ENCODE assay signal across 15 cellular contexts in genomic region chr1:184215274-184215925, GRCh38.
DNase-seq lines count a peak whose midpoint lies in the region; ATAC-seq and TF ChIP-seq lines count a peak whose summit lies in the region.
"Had no signal": no experiment of that assay in that cellular context is flagged by ENCODE, and none has a peak within 500 bp of the region (broad histone marks: within the 10 kb centered on the region; RNA-seq: fewer than 3 reads in every experiment).

No MANE protein-coding gene starts in this region.

- H3K36me3 Mint-ChIP-seq in progenitor cell of endocrine pancreas (ENCODE audit: insufficient read depth): no peaks in the 10 kb centered on the region

- H3K27me3 Mint-ChIP-seq in progenitor cell of endocrine pancreas: peaks cover 41% of the 10 kb centered on the region

- H3K4me3 ChIP-seq in upper lobe of right lung: no peak overlapping the region
- H3K4me3 ChIP-seq: A549, GM23338 had no signal

- DNase-seq in NCI-H82 (lab: John Stamatoyannopoulos, UW) (peak; percentile 23), NCI-H82 treated with DMSO at 0.1 percent for 48 hours (lab: John Stamatoyannopoulos, UW; ENCODE audit: unreplicated experiment) (no peak), NCI-H748 treated with DMSO at 0.1 percent for 48 hours (lab: John Stamatoyannopoulos, UW) (peak; percentile 14), left kidney (ENCODE audit: low read depth, low spot score) (peak; percentile 35), upper lobe of right lung (no peak), COLO829 (ENCODE audit: low spot score) (no peak), progenitor cell of endocrine pancreas (ENCODE audit: low spot score, unreplicated experiment) (no peak)
- DNase-seq: GF-D8, NCI-H187 treated with DMSO at 0.1 percent for 48 hours, NCI-H526 treated with DMSO at 0.1 percent for 48 hours, SIG-M5, SW 1271 had no signal

- intact Hi-C loops in upper lobe of right lung (cut with DNase I): no loop called here

- H3K27ac ChIP-seq in upper lobe of right lung: no peak overlapping the region
- H3K27ac ChIP-seq: A549 had no signal

- H3K27ac Mint-ChIP-seq in progenitor cell of endocrine pancreas: no peak overlapping the region
- H3K27ac Mint-ChIP-seq: GM23338 had no signal

- no peaks in the 10 kb centered on the region for H3K9me3 Mint-ChIP-seq in progenitor cell of endocrine pancreas (ENCODE audit: low read depth)
- H3K9me3 Mint-ChIP-seq: GM23338 had no signal

- no peaks in the 10 kb centered on the region for H3K27me3 ChIP-seq in upper lobe of right lung

- no peaks in the 10 kb centered on the region for H3K36me3 ChIP-seq in upper lobe of right lung

- H3K9me3 ChIP-seq in upper lobe of right lung: no peaks in the 10 kb centered on the region
- H3K9me3 ChIP-seq: A549 had no signal

- peaks cover 11% of the 10 kb centered on the region for H3K4me1 Mint-ChIP-seq in progenitor cell of endocrine pancreas (ENCODE audit: low read depth)
- H3K4me1 Mint-ChIP-seq: GM23338 had no signal

- peak; percentile 58 for ATAC-seq in upper lobe of right lung
- no peak for ATAC-seq in GM21367 (IDR thresholded peaks at IDR 0.05; ENCODE audit: unreplicated experiment)
- ATAC-seq: A549, GM23338 had no signal

- TF ChIP-seq CTCF in upper lobe of right lung (IDR thresholded peaks at IDR 0.05): no peak
- TF ChIP-seq CTCF in progenitor cell of endocrine pancreas (IDR thresholded peaks at IDR 0.05; ENCODE audit: unreplicated experiment): no peak

- no peaks in the 10 kb centered on the region for H3K4me1 ChIP-seq in upper lobe of right lung
- H3K4me1 ChIP-seq: A549 had no signal

- H3K4me3 Mint-ChIP-seq in progenitor cell of endocrine pancreas (ENCODE audit: low read depth): no peak overlapping the region
- H3K4me3 Mint-ChIP-seq: GM23338 had no signal

Comparison
In these comparisons a context has a peak if more than half of its experiments do, and no peak if none do; other contexts are left out.
1. DNase-seq: peak in NCI-H82 (single experiment), NCI-H748 treated with DMSO at 0.1 percent for 48 hours (single experiment) and left kidney (single experiment); none in NCI-H82 treated with DMSO at 0.1 percent for 48 hours (single experiment), upper lobe of right lung (single experiment), COLO829 (single experiment) and progenitor cell of endocrine pancreas (single experiment).